In genomic region chr9:83068414-83068813, GRCh38 we compare ENCODE assay signal across 34 cellular contexts. TPM values are rescaled to one million over a fixed set of nuclear protein-coding genes. Genes with fewer than 3 reads are reported as not detected.
"Had no signal": no experiment of that assay in that cellular context is flagged by ENCODE, and none has a peak within 500 bp of the region (broad histone marks: within the 10 kb centered on the region; RNA-seq: fewer than 3 reads in every experiment).

No MANE protein-coding gene starts in this region.

- H3K9me3 Mint-ChIP-seq: activated B cell treated with CpG ODN at 0.5 μM for 24 hours; activated CD4-positive, alpha-beta T cell treated with anti-CD3 and anti-CD28 coated beads, Interleukin-2, amount 10 ng/mL, durations not matched to agents 24 days and 14 days; activated naive CD4-positive, alpha-beta T cell treated with anti-CD3 and anti-CD28 coated beads, Interleukin-2, amount 10 ng/mL, durations not matched to agents 7 days and 5 days; activated naive CD8-positive, alpha-beta T cell treated with anti-CD3 and anti-CD28 coated beads, Interleukin-2, amount 10 ng/mL, durations not matched to agents 7 days and 5 days; endodermal cell; T-helper 2 cell treated with Interferon-gamma antibody and Interleukin-4, amounts not matched to agents 5 μg/mL and 100 μg/mL, for 36 hours had no signal

- H3K36me3 ChIP-seq: ascending aorta, brain microvascular endothelial cell, WERI-Rb-1 had no signal

- FAIRE-seq: bronchial epithelial cell, frontal cortex had no signal

- DNase-seq: activated B cell treated with CpG ODN at 0.5 μM for 24 hours; activated CD4-positive, alpha-beta memory T cell treated with anti-CD3 and anti-CD28 coated beads for 36 hours; activated CD4-positive, alpha-beta T cell treated with anti-CD3 and anti-CD28 coated beads for 36 hours; activated CD4-positive, alpha-beta T cell treated with anti-CD3 and anti-CD28 coated beads, Interleukin-2, amount 10 ng/mL, durations not matched to agents 24 days and 14 days; activated CD4-positive, CD25-positive, alpha-beta regulatory T cell treated with anti-CD3 and anti-CD28 coated beads, Interleukin-2, amount 50 U/mL, for 72 hours; activated CD8-positive, alpha-beta memory T cell treated with anti-CD3 and anti-CD28 coated beads, Interleukin-2, amount 10 ng/mL, durations not matched to agents 7 days and 5 days; activated CD8-positive, alpha-beta memory T cell treated with anti-CD3 and anti-CD28 coated beads, Interleukin-2, amount 50 U/mL, for 4 hours; activated CD8-positive, alpha-beta T cell treated with anti-CD3 and anti-CD28 coated beads, Interleukin-2, amount 10 ng/mL, durations not matched to agents 7 days and 5 days; activated gamma-delta T cell; activated naive CD4-positive, alpha-beta T cell; activated naive CD4-positive, alpha-beta T cell treated with anti-CD3 and anti-CD28 coated beads, Interleukin-2, amount 10 ng/mL, durations not matched to agents 7 days and 5 days; activated naive CD8-positive, alpha-beta T cell treated with anti-CD3 and anti-CD28 coated beads, Interleukin-2, amount 10 ng/mL, durations not matched to agents 7 days and 5 days; activated T-cell treated with anti-CD3 and anti-CD28 coated beads, Interleukin-2, amount 50 U/mL, for 1 hour; activated T-cell treated with anti-CD3 and anti-CD28 coated beads, Interleukin-2, amount 50 U/mL, for 48 hours; brain microvascular endothelial cell; dorsolateral prefrontal cortex; effector memory CD4-positive, alpha-beta T cell; endodermal cell; foreskin fibroblast; head of caudate nucleus; T-helper 1 cell; T-helper 17 cell; T1000; WERI-Rb-1 had no signal

- H3K4me3 Mint-ChIP-seq: activated B cell treated with CpG ODN at 0.5 μM for 24 hours; activated CD4-positive, alpha-beta memory T cell treated with anti-CD3 and anti-CD28 coated beads for 36 hours; activated CD4-positive, alpha-beta T cell treated with anti-CD3 and anti-CD28 coated beads for 36 hours; activated CD4-positive, alpha-beta T cell treated with anti-CD3 and anti-CD28 coated beads, Interleukin-2, amount 10 ng/mL, durations not matched to agents 24 days and 14 days; activated CD8-positive, alpha-beta memory T cell treated with anti-CD3 and anti-CD28 coated beads, Interleukin-2, amount 10 ng/mL, durations not matched to agents 7 days and 5 days; activated CD8-positive, alpha-beta T cell treated with anti-CD3 and anti-CD28 coated beads, Interleukin-2, amount 10 ng/mL, durations not matched to agents 7 days and 5 days; activated naive CD4-positive, alpha-beta T cell treated with anti-CD3 and anti-CD28 coated beads, Interleukin-2, amount 10 ng/mL, durations not matched to agents 7 days and 5 days; activated naive CD8-positive, alpha-beta T cell treated with anti-CD3 and anti-CD28 coated beads, Interleukin-2, amount 10 ng/mL, durations not matched to agents 7 days and 5 days; central memory CD8-positive, alpha-beta T cell; dendritic cell treated with granulocyte-macrophage colony-stimulating factor and Interleukin-4, amounts not matched to agents 40 ng/mL and 50 ng/mL, for 4 days; endodermal cell; T-helper 17 cell; T-helper 2 cell treated with Interferon-gamma antibody and Interleukin-4, amounts not matched to agents 5 μg/mL and 100 μg/mL, for 36 hours had no signal

- H3K27me3 ChIP-seq: ascending aorta had no signal

- H3K27ac Mint-ChIP-seq: activated B cell treated with CpG ODN at 0.5 μM for 24 hours; activated CD4-positive, alpha-beta memory T cell treated with anti-CD3 and anti-CD28 coated beads for 36 hours; activated CD4-positive, alpha-beta T cell treated with anti-CD3 and anti-CD28 coated beads for 36 hours; activated CD4-positive, alpha-beta T cell treated with anti-CD3 and anti-CD28 coated beads, Interleukin-2, amount 10 ng/mL, durations not matched to agents 24 days and 14 days; activated CD8-positive, alpha-beta memory T cell treated with anti-CD3 and anti-CD28 coated beads, Interleukin-2, amount 10 ng/mL, durations not matched to agents 7 days and 5 days; activated CD8-positive, alpha-beta T cell treated with anti-CD3 and anti-CD28 coated beads, Interleukin-2, amount 10 ng/mL, durations not matched to agents 7 days and 5 days; activated naive CD4-positive, alpha-beta T cell treated with anti-CD3 and anti-CD28 coated beads, Interleukin-2, amount 10 ng/mL, durations not matched to agents 7 days and 5 days; activated naive CD4-positive, alpha-beta T cell treated with anti-CD3 and anti-CD28 coated beads, Interleukin-2, amount 50 U/mL, for 72 hours; activated naive CD8-positive, alpha-beta T cell treated with anti-CD3 and anti-CD28 coated beads, Interleukin-2, amount 10 ng/mL, durations not matched to agents 7 days and 5 days; dendritic cell treated with granulocyte-macrophage colony-stimulating factor and Interleukin-4, amounts not matched to agents 40 ng/mL and 50 ng/mL, for 4 days; endodermal cell; T-helper 17 cell; T-helper 2 cell treated with Interferon-gamma antibody and Interleukin-4, amounts not matched to agents 5 μg/mL and 100 μg/mL, for 36 hours had no signal

- H3K4me3 ChIP-seq: ascending aorta, coronary artery, dorsolateral prefrontal cortex had no signal

- H3K36me3 Mint-ChIP-seq: activated CD4-positive, alpha-beta memory T cell treated with anti-CD3 and anti-CD28 coated beads for 36 hours; activated CD8-positive, alpha-beta memory T cell treated with anti-CD3 and anti-CD28 coated beads, Interleukin-2, amount 10 ng/mL, durations not matched to agents 7 days and 5 days; activated naive CD4-positive, alpha-beta T cell treated with anti-CD3 and anti-CD28 coated beads, Interleukin-2, amount 10 ng/mL, durations not matched to agents 7 days and 5 days; activated naive CD8-positive, alpha-beta T cell treated with anti-CD3 and anti-CD28 coated beads, Interleukin-2, amount 10 ng/mL, durations not matched to agents 7 days and 5 days had no signal

- H3K4me1 Mint-ChIP-seq: activated B cell treated with CpG ODN at 0.5 μM for 24 hours; activated CD4-positive, alpha-beta T cell treated with anti-CD3 and anti-CD28 coated beads for 36 hours; activated CD4-positive, alpha-beta T cell treated with anti-CD3 and anti-CD28 coated beads, Interleukin-2, amount 10 ng/mL, durations not matched to agents 24 days and 14 days; activated CD8-positive, alpha-beta memory T cell treated with anti-CD3 and anti-CD28 coated beads, Interleukin-2, amount 10 ng/mL, durations not matched to agents 7 days and 5 days; activated naive CD4-positive, alpha-beta T cell treated with anti-CD3 and anti-CD28 coated beads, Interleukin-2, amount 10 ng/mL, durations not matched to agents 7 days and 5 days; activated naive CD8-positive, alpha-beta T cell treated with anti-CD3 and anti-CD28 coated beads, Interleukin-2, amount 10 ng/mL, durations not matched to agents 7 days and 5 days; central memory CD8-positive, alpha-beta T cell; endodermal cell; T-helper 17 cell had no signal

- H3K4me1 ChIP-seq: ascending aorta had no signal

- H3K27ac ChIP-seq: ascending aorta, brain microvascular endothelial cell, coronary artery, dorsolateral prefrontal cortex, WERI-Rb-1 had no signal

- ATAC-seq: activated CD4-positive, alpha-beta T cell treated with anti-CD3 and anti-CD28 coated beads for 36 hours; activated CD8-positive, alpha-beta memory T cell treated with anti-CD3 and anti-CD28 coated beads, Interleukin-2, amount 10 ng/mL, durations not matched to agents 7 days and 5 days; activated CD8-positive, alpha-beta T cell treated with anti-CD3 and anti-CD28 coated beads, Interleukin-2, amount 10 ng/mL, durations not matched to agents 7 days and 5 days; activated naive CD4-positive, alpha-beta T cell treated with anti-CD3 and anti-CD28 coated beads, Interleukin-2, amount 50 U/mL, for 72 hours; esophagus mucosa; T-helper 17 cell had no signal

RNA-seq across cellular contexts. Expression of gene RASEF, which starts 5.5 kb away (rescaled TPM):
- total RNA-seq: activated B cell treated with CpG ODN at 0.5 μM for 24 hours; activated CD4-positive, alpha-beta memory T cell treated with anti-CD3 and anti-CD28 coated beads for 36 hours; activated CD4-positive, alpha-beta T cell treated with anti-CD3 and anti-CD28 coated beads for 36 hours; activated CD4-positive, alpha-beta T cell treated with anti-CD3 and anti-CD28 coated beads, Interleukin-2, amount 10 ng/mL, durations not matched to agents 24 days and 14 days; activated CD8-positive, alpha-beta memory T cell treated with anti-CD3 and anti-CD28 coated beads for 36 hours; activated CD8-positive, alpha-beta memory T cell treated with anti-CD3 and anti-CD28 coated beads, Interleukin-2, amount 10 ng/mL, durations not matched to agents 7 days and 5 days; activated CD8-positive, alpha-beta T cell treated with anti-CD3 and anti-CD28 coated beads, Interleukin-2, amount 10 ng/mL, durations not matched to agents 7 days and 5 days; activated naive CD4-positive, alpha-beta T cell treated with anti-CD3 and anti-CD28 coated beads, Interleukin-2, amount 50 U/mL, for 72 hours; activated naive CD8-positive, alpha-beta T cell treated with anti-CD3 and anti-CD28 coated beads, Interleukin-2, amount 10 ng/mL, durations not matched to agents 7 days and 5 days; ascending aorta; T-helper 17 cell had no signal
